ENCODE assay signal across 8 cellular contexts in genomic region chr22:37633693-37634504, GRCh38. TPM values are rescaled to one million over a fixed set of nuclear protein-coding genes. Genes with fewer than 3 reads are reported as not detected.
DNase-seq lines count a peak whose midpoint lies in the region; ATAC-seq, FAIRE-seq and TF ChIP-seq lines count a peak whose summit lies in the region.

No MANE protein-coding gene starts in this region.

- H3K36me3 ChIP-seq in neuron (ENCODE audit: insufficient read depth, low read length) (peaks cover 25% of the 10 kb centered on the region), upper lobe of right lung (peaks cover 22% of the 10 kb centered on the region)

- peak overlapping the region; percentile 95 for H3K27ac Mint-ChIP-seq in activated T-helper 17 cell treated with anti-CD3 and anti-CD28 coated beads, Interleukin-2, amount 50 U/mL, for 72 hours

- intact Hi-C loops in upper lobe of right lung (cut with DNase I), result loop anchor here (10.0 kb wide), 1 partner anchor 51 kb away; the partner anchor contains the start of gene NOL12

- FAIRE-seq in frontal cortex (lab: Jason Lieb, UNC), result no peak

- H3K4me3 Mint-ChIP-seq in activated T-helper 17 cell treated with anti-CD3 and anti-CD28 coated beads, Interleukin-2, amount 50 U/mL, for 72 hours, result peak overlapping the region; percentile 87

- TF ChIP-seq CTCF in upper lobe of right lung (IDR thresholded peaks at IDR 0.05), result peak; percentile 36

- peak overlapping the region; percentile 89 for H3K27ac ChIP-seq in upper lobe of right lung

- H3K9me3 Mint-ChIP-seq in activated T-helper 17 cell treated with anti-CD3 and anti-CD28 coated beads, Interleukin-2, amount 50 U/mL, for 72 hours, result no peaks in the 10 kb centered on the region

- peaks cover 34% of the 10 kb centered on the region for H3K4me1 Mint-ChIP-seq in activated T-helper 17 cell treated with anti-CD3 and anti-CD28 coated beads, Interleukin-2, amount 50 U/mL, for 72 hours

- H2AFZ ChIP-seq in neuron (ENCODE audit: low read depth, low read length), result no peak overlapping the region

- H3K9me3 ChIP-seq in neuron (ENCODE audit: low read length), result no peaks in the 10 kb centered on the region
- H3K9me3 ChIP-seq in upper lobe of right lung, result no peaks in the 10 kb centered on the region

- H3K4me1 ChIP-seq in neuron (ENCODE audit: insufficient read depth, low read length), result peaks cover 27% of the 10 kb centered on the region
- H3K4me1 ChIP-seq in upper lobe of right lung, result peaks cover 53% of the 10 kb centered on the region

- H3K27me3 ChIP-seq in neuron (ENCODE audit: insufficient read depth, low read length), result no peaks in the 10 kb centered on the region
- H3K27me3 ChIP-seq in upper lobe of right lung, result no peaks in the 10 kb centered on the region

- H3K4me3 ChIP-seq in neuron (ENCODE audit: low read length) (peak overlapping the region; percentile 1), upper lobe of right lung (peak overlapping the region; percentile 8)

- peaks cover 23% of the 10 kb centered on the region for H3K36me3 Mint-ChIP-seq in activated T-helper 17 cell treated with anti-CD3 and anti-CD28 coated beads, Interleukin-2, amount 50 U/mL, for 72 hours (ENCODE audit: low read depth)

- DNase-seq in activated T-cell treated with anti-CD3 and anti-CD28 coated beads for 1 hour (ENCODE audit: low read depth), result peak; percentile 35
- no peak for DNase-seq in activated T-cell treated with anti-CD3 and anti-CD28 coated beads for 4 hours
- peak; percentile 49 for DNase-seq in NCI-H524 treated with DMSO at 0.1 percent for 48 hours (lab: John Stamatoyannopoulos, UW)
- peak; percentile 70 to 87 for DNase-seq in frontal cortex (ENCODE audit: low spot score in 2 of 2)
- peak; percentile 90 for DNase-seq in upper lobe of right lung

- peak; percentile 48 for ATAC-seq in HG02840 (IDR thresholded peaks at IDR 0.05; ENCODE audit: low FRiP score, unreplicated experiment)
- peak; percentile 80 for ATAC-seq in activated T-helper 17 cell treated with anti-CD3 and anti-CD28 coated beads, Interleukin-2, amount 50 U/mL, for 72 hours (replicated peaks)
- ATAC-seq in upper lobe of right lung, result peak; percentile 83

- H3K27me3 Mint-ChIP-seq in activated T-helper 17 cell treated with anti-CD3 and anti-CD28 coated beads, Interleukin-2, amount 50 U/mL, for 72 hours, result no peaks in the 10 kb centered on the region

RNA-seq across cellular contexts. Expression of gene SH3BP1, which starts 5.6 kb away (rescaled TPM):
- total RNA-seq in activated T-helper 17 cell treated with anti-CD3 and anti-CD28 coated beads, Interleukin-2, amount 50 U/mL, for 72 hours, result 100 to 1,000 TPM; 118 to 132 TPM
- total RNA-seq in frontal cortex (0.82 TPM), upper lobe of right lung (28.3 TPM)

RNA-seq across cellular contexts. Expression of gene PDXP, which starts 24.6 kb away (rescaled TPM):
- 10 to 100 TPM; 38.0 to 43.2 TPM for total RNA-seq in activated T-helper 17 cell treated with anti-CD3 and anti-CD28 coated beads, Interleukin-2, amount 50 U/mL, for 72 hours
- total RNA-seq in frontal cortex (44.0 TPM), upper lobe of right lung (6.1 TPM)

RNA-seq across cellular contexts. Expression of gene GGA1, which starts 25.3 kb away (rescaled TPM):
- 10 to 100 TPM; 69.3 to 79.8 TPM for total RNA-seq in activated T-helper 17 cell treated with anti-CD3 and anti-CD28 coated beads, Interleukin-2, amount 50 U/mL, for 72 hours
- total RNA-seq in frontal cortex, result 34.2 TPM
- 64.4 TPM for total RNA-seq in upper lobe of right lung

RNA-seq across cellular contexts. Expression of gene LGALS1, which starts 41.5 kb away (rescaled TPM):
- 1,000 to 10,000 TPM; 1,410 to 2,076 TPM for total RNA-seq in activated T-helper 17 cell treated with anti-CD3 and anti-CD28 coated beads, Interleukin-2, amount 50 U/mL, for 72 hours
- 101 TPM for total RNA-seq in frontal cortex
- total RNA-seq in upper lobe of right lung, result 340 TPM

RNA-seq across cellular contexts. Expression of gene NOL12, which starts 52.2 kb away (rescaled TPM):
- 10 to 100 TPM; 22.1 to 46.1 TPM for total RNA-seq in activated T-helper 17 cell treated with anti-CD3 and anti-CD28 coated beads, Interleukin-2, amount 50 U/mL, for 72 hours
- total RNA-seq in frontal cortex (19.2 TPM), upper lobe of right lung (21.6 TPM)

Comparison
In these comparisons a context has a peak if more than half of its experiments do, and no peak if none do; other contexts are left out.
1. RNA of gene SH3BP1, which starts 5.6 kb away (total RNA-seq): 118 to 132 TPM in activated T-helper 17 cell treated with anti-CD3 and anti-CD28 coated beads, Interleukin-2, amount 50 U/mL, for 72 hours and 28.3 TPM in upper lobe of right lung (single experiment); 0.82 TPM in frontal cortex (single experiment); every median in the first group is over 10 times any median in the second.
2. Peak in every context shown above with its lines, with median percentiles within 50 percentile points of each other: ATAC-seq.